In the genomic region with DNA sequence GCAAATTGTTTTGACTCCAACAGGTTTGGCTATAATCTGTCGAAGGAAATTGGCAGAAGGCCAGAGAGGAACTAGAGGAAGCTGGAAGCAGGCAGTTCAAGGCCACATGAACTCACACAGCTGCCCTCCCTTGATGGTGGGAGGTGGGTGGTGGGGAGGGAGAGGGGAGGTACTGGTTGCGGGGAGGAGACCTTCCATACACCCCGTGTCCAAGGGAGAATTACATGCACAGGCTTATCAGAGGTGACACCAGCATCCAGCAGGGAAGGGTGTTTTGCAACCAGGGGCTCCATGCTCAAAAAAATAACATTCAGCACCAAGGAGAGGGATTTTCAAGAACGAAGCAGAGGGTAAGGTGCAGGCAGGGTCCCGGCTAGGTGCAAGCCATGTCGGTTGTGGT, we compare ENCODE assay signal across 18 cellular contexts. TPM values are rescaled to one million over a fixed set of nuclear protein-coding genes. Genes with fewer than 3 reads are reported as not detected.
DNase-seq lines count a peak whose midpoint lies in the region; ATAC-seq, FAIRE-seq and TF ChIP-seq lines count a peak whose summit lies in the region.
"Had no signal": no experiment of that assay in that cellular context is flagged by ENCODE, and none has a peak within 500 bp of the region (broad histone marks: within the 10 kb centered on the region; RNA-seq: fewer than 3 reads in every experiment).

No MANE protein-coding gene starts in this region.

- no peaks in the 10 kb centered on the region for H3K36me3 ChIP-seq in heart right ventricle
- no peaks in the 10 kb centered on the region for H3K36me3 ChIP-seq in endothelial cell of umbilical vein (ENCODE audit: control insufficient read depth in 2 of 2, extremely low read depth in 1 of 2, insufficient read depth in 2 of 2, low read length in 2 of 2)
- H3K36me3 ChIP-seq: adrenal gland, gastroesophageal sphincter, sigmoid colon had no signal

- no peak overlapping the region for H2AFZ ChIP-seq in endothelial cell of umbilical vein (ENCODE audit: low read depth, low read length)

- no TSS peak for BruUV-seq in endothelial cell of umbilical vein (replicated peaks; lab: Mats Ljungman, UMichigan)

- POLR2A ChIA-PET in endothelial cell of umbilical vein (lab: Charles Lee), result no interaction called here

- peaks cover 0 to 24% (median 18%) of the 10 kb centered on the region in 9 donors for H3K4me1 ChIP-seq in heart right ventricle
- peaks cover 8% of the 10 kb centered on the region for H3K4me1 ChIP-seq in endothelial cell of umbilical vein (ENCODE audit: control insufficient read depth, extremely low read depth, insufficient read depth, low read length)
- H3K4me1 ChIP-seq: adrenal gland, gastroesophageal sphincter had no signal

- no peaks in the 10 kb centered on the region for H3K79me2 ChIP-seq in endothelial cell of umbilical vein (ENCODE audit: control insufficient read depth, insufficient read depth, low read length)

- TF ChIP-seq CTCF in heart right ventricle (IDR thresholded peaks at IDR 0.05) (no peak), endothelial cell of umbilical vein (IDR thresholded peaks at IDR 0.05; ENCODE audit: extremely low read depth in 1 of 2, insufficient read depth in 1 of 2, low read depth in 1 of 2, low read length in 2 of 2) (no peak)

- DNase-seq in heart right ventricle (peak in 1 of 2 donors; percentile 44), cardiac septum (ENCODE audit: low spot score) (no peak), NCI-H345 treated with DMSO at 0.1 percent for 48 hours (lab: John Stamatoyannopoulos, UW; ENCODE audit: unreplicated experiment) (peak; percentile 43), endothelial cell of umbilical vein (ENCODE audit: low read depth, low spot score) (peak; percentile 63), NCI-H128 (lab: John Stamatoyannopoulos, UW; ENCODE audit: unreplicated experiment) (no peak), nucleus accumbens (lab: John Stamatoyannopoulos, UW) (no peak), AG20443 (ENCODE audit: low spot score) (no peak)
- no peak for DNase-seq in activated CD4-positive, alpha-beta T cell treated with anti-CD3 and anti-CD28 coated beads, Interleukin-2, amount 50 U/mL, for 1 hour
- DNase-seq: activated T-cell treated with anti-CD3 and anti-CD28 coated beads, Interleukin-2, amount 50 U/mL, for 24 hours; adrenal gland; dorsolateral prefrontal cortex; Right ventricle myocardium superior; sigmoid colon had no signal

- H3K9ac ChIP-seq in endothelial cell of umbilical vein (replicated peaks; ENCODE audit: extremely low read depth, insufficient read depth, low read length), result no peak overlapping the region

- 11 to 15% methylated on average over 6 of the region's 6 CpGs for WGBS in heart right ventricle, 2 donors

- no peak for TF ChIP-seq POLR2A in endothelial cell of umbilical vein (IDR thresholded peaks at IDR 0.05; ENCODE audit: low read depth, low read length)

- H3K9me3 ChIP-seq in heart right ventricle (no peaks in the 10 kb centered on the region), endothelial cell of umbilical vein (replicated peaks; ENCODE audit: control insufficient read depth, insufficient read depth, low read length) (no peaks in the 10 kb centered on the region)
- H3K9me3 ChIP-seq: adrenal gland, gastroesophageal sphincter, sigmoid colon had no signal

- peak in 6 of 8 donors; percentile 23 to 73 (median 58) for ATAC-seq in heart right ventricle
- ATAC-seq: gastroesophageal sphincter, WTC11 had no signal

- H3K9me1 ChIP-seq in endothelial cell of umbilical vein (replicated peaks; ENCODE audit: control insufficient read depth, extremely low read depth, insufficient read depth, low read length), result no peaks in the 10 kb centered on the region

- intact Hi-C loops in heart right ventricle (cut with DNase I), result loop anchor here in 1 of 10 donors (10.0 kb wide), 1 partner anchor 496 kb away; no protein-coding TSS in a partner anchor
- intact Hi-C loops in cardiac septum (cut with DNase I), result no loop called here
- intact Hi-C loops in endothelial cell of umbilical vein (cut with micrococcal nuclease), result loop anchor here (1.0 kb wide), 1 partner anchor 19 kb away; no protein-coding TSS in a partner anchor

- H3K4me2 ChIP-seq in endothelial cell of umbilical vein (ENCODE audit: insufficient read depth, low read length), result no peak overlapping the region

- dilution Hi-C loops in endothelial cell of umbilical vein (cut with MboI; ENCODE audit: extremely low pct_ligation_motif_present, low sequenced_read_pairs), result no loop called here

- H3K4me3 ChIP-seq in heart right ventricle, result no peak overlapping the region
- no peak overlapping the region for H3K4me3 ChIP-seq in endothelial cell of umbilical vein (replicated peaks in 1 of 3; ENCODE audit: insufficient read depth in 1 of 3, low read depth in 1 of 3, low read length in 3 of 3)
- H3K4me3 ChIP-seq: adrenal gland, dorsolateral prefrontal cortex, gastroesophageal sphincter, sigmoid colon had no signal

- CTCF ChIA-PET in endothelial cell of umbilical vein (lab: Charles Lee), result interaction anchor here (0.6 to 1.3 kb wide), 3 partner anchors 8 to 327 kb away, joined by 3 to 4 read pairs (median 4); no protein-coding TSS in a partner anchor

- peak; percentile 78 for FAIRE-seq in endothelial cell of umbilical vein (lab: Jason Lieb, UNC)

- no peak overlapping the region for H3K27ac ChIP-seq in heart right ventricle
- no peak overlapping the region for H3K27ac ChIP-seq in endothelial cell of umbilical vein (ENCODE audit: insufficient read depth, low read depth, low read length)
- H3K27ac ChIP-seq: adrenal gland, dorsolateral prefrontal cortex, gastroesophageal sphincter, sigmoid colon had no signal

- no peaks in the 10 kb centered on the region for H4K20me1 ChIP-seq in endothelial cell of umbilical vein (replicated peaks; ENCODE audit: control insufficient read depth, extremely low read depth, insufficient read depth, low read length)

- H3K27me3 ChIP-seq in heart right ventricle, result peaks cover 0 to 16% (median 0%) of the 10 kb centered on the region in 7 donors
- peaks cover 16% of the 10 kb centered on the region in 2 experiments for H3K27me3 ChIP-seq in endothelial cell of umbilical vein (ENCODE audit: control insufficient read depth in 2 of 2, insufficient read depth in 2 of 2, low read length in 2 of 2)
- H3K27me3 ChIP-seq: adrenal gland, dorsolateral prefrontal cortex, sigmoid colon had no signal

TF ChIP-seq in endothelial cell of umbilical vein, 7 proteins besides CTCF, POLR2A, EP300 and RAD21:
- no peak for TF ChIP-seq FOS (IDR thresholded peaks at IDR 0.05; ENCODE audit: borderline replicate concordance, insufficient read depth, low read length)
- TF ChIP-seq GATA2 (IDR thresholded peaks at IDR 0.05; ENCODE audit: insufficient read depth, insufficient read length, low read depth, low read length), result no peak
- TF ChIP-seq, protein P1, sequence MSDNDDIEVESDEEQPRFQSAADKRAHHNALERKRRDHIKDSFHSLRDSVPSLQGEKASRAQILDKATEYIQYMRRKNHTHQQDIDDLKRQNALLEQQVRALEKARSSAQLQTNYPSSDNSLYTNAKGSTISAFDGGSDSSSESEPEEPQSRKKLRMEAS (IDR thresholded peaks at IDR 0.05; ENCODE audit: insufficient read depth, insufficient read length), result no peak
- no peak for TF ChIP-seq EZH2 (IDR thresholded peaks at IDR 0.05; ENCODE audit: borderline replicate concordance, low read depth, low read length, severe bottlenecking)
- no peak for TF ChIP-seq JUN (IDR thresholded peaks at IDR 0.05; ENCODE audit: borderline replicate concordance, insufficient read depth, insufficient read length, low read depth)
- TF ChIP-seq POLR2AphosphoS5 (IDR thresholded peaks at IDR 0.05; ENCODE audit: insufficient read depth, low read depth, low read length), result no peak
- TF ChIP-seq MYC (IDR thresholded peaks at IDR 0.05; ENCODE audit: low read depth, low read length), result no peak

RNA-seq across cellular contexts. Expression of gene PRND, which starts 9.1 kb away (rescaled TPM):
- total RNA-seq in heart right ventricle, result under 1 TPM in 4 of 10 donors, not detected in 6; 0.06 to 0.17 (median 0.10) TPM
- polyA plus RNA-seq in heart right ventricle, result not detected
- total RNA-seq in cardiac septum, result 0.08 TPM
- total RNA-seq in endothelial cell of umbilical vein, result 0.18 and 0.28 TPM in 2 replicates
- polyA plus RNA-seq in endothelial cell of umbilical vein, result not detected in 2 replicates
- 0.01 TPM in 1 of 2 replicates, not detected in the other for polyA plus RNA-seq in endothelial cell of umbilical vein (2011; cell fraction: cytosol; rRNA removed)
- not detected in 2 replicates for polyA plus RNA-seq in endothelial cell of umbilical vein (2011; cell fraction: nucleus; rRNA removed)
- polyA plus RNA-seq in endothelial cell of umbilical vein (2012), result not detected in 2 replicates
- polyA minus RNA-seq in endothelial cell of umbilical vein, result 0.07 TPM in 1 of 2 replicates, not detected in the other
- not detected for polyA minus RNA-seq in endothelial cell of umbilical vein (2011; cell fraction: cytosol; rRNA and poly(A)+ RNA removed)
- not detected in 2 replicates for polyA minus RNA-seq in endothelial cell of umbilical vein (2011; cell fraction: nucleus; rRNA and poly(A)+ RNA removed)
- total RNA-seq: adrenal gland, gastroesophageal sphincter, kidney epithelial cell, NCI-H460, Right ventricle myocardium superior had no signal
- polyA plus RNA-seq: adrenal gland, BJ had no signal

RNA-seq across cellular contexts. Expression of gene PRNP, which starts 44.5 kb away (rescaled TPM):
- total RNA-seq in heart right ventricle (100 to 1,000 TPM; 113 to 164 (median 144) TPM), cardiac septum (127 TPM), endothelial cell of umbilical vein (74.4 and 83.0 TPM in 2 replicates)
- polyA plus RNA-seq in heart right ventricle (10 to 100 TPM; 64.4 to 88.4 TPM), endothelial cell of umbilical vein (93.4 and 96.4 TPM in 2 replicates)
- polyA plus RNA-seq in endothelial cell of umbilical vein (2011; cell fraction: cytosol; rRNA removed), result 93.5 and 94.5 TPM in 2 replicates
- 42.0 and 49.8 TPM in 2 replicates for polyA plus RNA-seq in endothelial cell of umbilical vein (2011; cell fraction: nucleus; rRNA removed)
- 108 and 122 TPM in 2 replicates for polyA plus RNA-seq in endothelial cell of umbilical vein (2012)
- 170 and 175 TPM in 2 replicates for polyA minus RNA-seq in endothelial cell of umbilical vein
- 49.5 TPM for polyA minus RNA-seq in endothelial cell of umbilical vein (2011; cell fraction: cytosol; rRNA and poly(A)+ RNA removed)
- 21.2 and 32.1 TPM in 2 replicates for polyA minus RNA-seq in endothelial cell of umbilical vein (2011; cell fraction: nucleus; rRNA and poly(A)+ RNA removed)

Comparison
In these comparisons a context has a peak if more than half of its experiments do, and no peak if none do; other contexts are left out.
1. DNase-seq: peak in NCI-H345 treated with DMSO at 0.1 percent for 48 hours (single experiment) and endothelial cell of umbilical vein (single experiment); none in cardiac septum (single experiment), NCI-H128 (single experiment), activated CD4-positive, alpha-beta T cell treated with anti-CD3 and anti-CD28 coated beads, Interleukin-2, amount 50 U/mL, for 1 hour (single experiment), nucleus accumbens (0 of 56) and AG20443 (single experiment).